Comparison of ENCODE assay signal across 8 cellular contexts in genomic region chr20:46689754-46690085, GRCh38. TPM values are rescaled to one million over a fixed set of nuclear protein-coding genes. Genes with fewer than 3 reads are reported as not detected.
DNase-seq lines count a peak whose midpoint lies in the region; ATAC-seq and TF ChIP-seq lines count a peak whose summit lies in the region.

No MANE protein-coding gene starts in this region.

- peaks cover 8% of the 10 kb centered on the region for H3K79me1 ChIP-seq in trophoblast cell (ENCODE audit: low read length)

- H3K27me3 ChIP-seq in GM06990 (replicated peaks; ENCODE audit: control insufficient read depth, insufficient read depth, low read length) (no peaks in the 10 kb centered on the region), Peyer's patch (no peaks in the 10 kb centered on the region), trophoblast cell (ENCODE audit: insufficient read depth, low read length) (no peaks in the 10 kb centered on the region)

- H3K14ac ChIP-seq in trophoblast cell (ENCODE audit: low read length) = no peak overlapping the region

- no peaks in the 10 kb centered on the region for H3K36me3 ChIP-seq in GM06990 (ENCODE audit: control insufficient read depth, insufficient read depth, low read length)
- peaks cover 0 to 23% (median 0%) of the 10 kb centered on the region in 3 donors for H3K36me3 ChIP-seq in Peyer's patch
- H3K36me3 ChIP-seq in trophoblast cell (ENCODE audit: control insufficient read depth in 1 of 2, insufficient read depth in 2 of 2, low read length in 2 of 2) = peaks cover 4% of the 10 kb centered on the region in 2 experiments

- peak overlapping the region; percentile 88 for H3K9ac ChIP-seq in trophoblast cell (ENCODE audit: low read length)

- H3K18ac ChIP-seq in trophoblast cell (ENCODE audit: low read length) = no peak overlapping the region

- H3K4me1 ChIP-seq in Peyer's patch (peaks cover 0 to 19% (median 5%) of the 10 kb centered on the region in 4 donors), trophoblast cell (ENCODE audit: control insufficient read depth in 1 of 2, insufficient read depth in 2 of 2, low read length in 2 of 2) (peaks cover 0 to 5% of the 10 kb centered on the region in 2 experiments)

- no peak for TF ChIP-seq POLR2A in Peyer's patch (IDR thresholded peaks at IDR 0.05)

- no peaks in the 10 kb centered on the region for H3K9me3 ChIP-seq in Peyer's patch
- H3K9me3 ChIP-seq in trophoblast cell (ENCODE audit: insufficient read depth, low read depth, low read length) = no peaks in the 10 kb centered on the region

- H2AFZ ChIP-seq in trophoblast cell (ENCODE audit: insufficient read depth, low read length, poor library complexity) = no peak overlapping the region

- peak overlapping the region; percentile 84 to 95 (median 92) for H3K27ac ChIP-seq in Peyer's patch
- H3K27ac ChIP-seq in trophoblast cell (ENCODE audit: low read depth, low read length) = peak overlapping the region; percentile 32

- no peak overlapping the region for H4K91ac ChIP-seq in trophoblast cell (ENCODE audit: low read depth, low read length)

- H3K4me3 ChIP-seq in GM06990 (replicated peaks; ENCODE audit: low read depth, low read length) = peak overlapping the region; percentile 89
- peak overlapping the region; percentile 67 to 91 (median 82) for H3K4me3 ChIP-seq in Peyer's patch
- H3K4me3 ChIP-seq in epithelial cell of proximal tubule (ENCODE audit: low read depth, low read length) = peak overlapping the region; percentile 66
- no peak overlapping the region for H3K4me3 ChIP-seq in trophoblast cell (ENCODE audit: low read depth, low read length)

- H3K4me2 ChIP-seq in trophoblast cell (ENCODE audit: low read length) = peak overlapping the region; percentile 72

- H3K23ac ChIP-seq in trophoblast cell (ENCODE audit: low read length) = no peak overlapping the region

- H3K4ac ChIP-seq in trophoblast cell (ENCODE audit: low read depth, low read length) = no peak overlapping the region

- no peak for ATAC-seq in HG02981 (IDR thresholded peaks at IDR 0.05; ENCODE audit: unreplicated experiment)

- H3K79me2 ChIP-seq in trophoblast cell (ENCODE audit: control insufficient read depth, insufficient read depth, low read length, poor library complexity) = peaks cover 14% of the 10 kb centered on the region

- H4K8ac ChIP-seq in trophoblast cell (ENCODE audit: low read depth, low read length) = no peak overlapping the region

- H2BK12ac ChIP-seq in trophoblast cell (ENCODE audit: low read length) = no peak overlapping the region

- no peak for DNase-seq in GM06990 (ENCODE audit: extremely low read depth, insufficient read length)
- no peak for DNase-seq in Peyer's patch
- DNase-seq in epithelial cell of proximal tubule (ENCODE audit: low read depth) = no peak
- no peak for DNase-seq in trophoblast cell
- DNase-seq in HT-29 (ENCODE audit: low spot score) = no peak
- no peak for DNase-seq in NCI-H345 treated with DMSO at 0.1 percent for 48 hours (lab: John Stamatoyannopoulos, UW; ENCODE audit: unreplicated experiment)
- no peak for DNase-seq in NCI-H1417 (lab: John Stamatoyannopoulos, UW)

- no peak overlapping the region for H4K12ac ChIP-seq in trophoblast cell (ENCODE audit: low read depth, low read length)

- no peak overlapping the region for H2BK120ac ChIP-seq in trophoblast cell (ENCODE audit: insufficient read depth, low read length, poor library complexity)

- no peak overlapping the region for H2BK5ac ChIP-seq in trophoblast cell (ENCODE audit: low read depth, low read length, poor library complexity)

- H2AK5ac ChIP-seq in trophoblast cell (ENCODE audit: low read length) = no peak overlapping the region

- TF ChIP-seq CTCF in GM06990 (IDR thresholded peaks at IDR 0.05; ENCODE audit: insufficient read depth, low read length, poor library complexity, severe bottlenecking) (no peak), Peyer's patch (IDR thresholded peaks at IDR 0.05) (no peak), epithelial cell of proximal tubule (conservative IDR thresholded peaks at IDR 0.05; ENCODE audit: low read depth, low read length) (no peak)

- WGBS in trophoblast cell (ENCODE audit: extremely low coverage, insufficient coverage, insufficient read length) = no CpG with 5 or more reads among the region's 12 CpGs

RNA-seq across cellular contexts. Expression of gene TP53RK, which starts 0.5 kb away (rescaled TPM):
- 10 to 100 TPM in 2 of 4 donors, 1 to 10 TPM in 2; 7.4 to 12.1 (median 10.6) TPM for total RNA-seq in Peyer's patch
- 21.0 and 22.8 TPM in 2 replicates for total RNA-seq in epithelial cell of proximal tubule
- polyA plus RNA-seq in trophoblast cell (2013) = 11.1 and 11.8 TPM in 2 replicates
- total RNA-seq in HT-29 (2014; rRNA removed; shearing (Covaris generic)) = 40.2 and 44.7 TPM in 2 replicates

RNA-seq across cellular contexts. Expression of gene SLC2A10, which starts 19.7 kb away (rescaled TPM):
- total RNA-seq in Peyer's patch (10 to 100 TPM in 3 of 4 donors, 1 to 10 TPM in 1; 8.3 to 19.0 (median 15.4) TPM), epithelial cell of proximal tubule (4.6 and 12.5 TPM in 2 replicates)
- polyA plus RNA-seq in trophoblast cell (2013) = 10.2 TPM in 2 replicates
- total RNA-seq in HT-29 (2014; rRNA removed; shearing (Covaris generic)) = 1.5 and 3.5 TPM in 2 replicates

RNA-seq across cellular contexts. Expression of gene SLC13A3, which starts 38.5 kb away (rescaled TPM):
- total RNA-seq in Peyer's patch (10 to 100 TPM in 1 of 4 donors, 1 to 10 TPM in 1, not detected in 2; 1.3 to 10.7 TPM), epithelial cell of proximal tubule (1.2 and 1.6 TPM in 2 replicates)
- polyA plus RNA-seq in trophoblast cell (2013) = 2.9 and 3.4 TPM in 2 replicates
- total RNA-seq in HT-29 (2014; rRNA removed; shearing (Covaris generic)) = not detected in 2 replicates
